22 cellular contexts compared by ENCODE assay signal in the genomic region with DNA sequence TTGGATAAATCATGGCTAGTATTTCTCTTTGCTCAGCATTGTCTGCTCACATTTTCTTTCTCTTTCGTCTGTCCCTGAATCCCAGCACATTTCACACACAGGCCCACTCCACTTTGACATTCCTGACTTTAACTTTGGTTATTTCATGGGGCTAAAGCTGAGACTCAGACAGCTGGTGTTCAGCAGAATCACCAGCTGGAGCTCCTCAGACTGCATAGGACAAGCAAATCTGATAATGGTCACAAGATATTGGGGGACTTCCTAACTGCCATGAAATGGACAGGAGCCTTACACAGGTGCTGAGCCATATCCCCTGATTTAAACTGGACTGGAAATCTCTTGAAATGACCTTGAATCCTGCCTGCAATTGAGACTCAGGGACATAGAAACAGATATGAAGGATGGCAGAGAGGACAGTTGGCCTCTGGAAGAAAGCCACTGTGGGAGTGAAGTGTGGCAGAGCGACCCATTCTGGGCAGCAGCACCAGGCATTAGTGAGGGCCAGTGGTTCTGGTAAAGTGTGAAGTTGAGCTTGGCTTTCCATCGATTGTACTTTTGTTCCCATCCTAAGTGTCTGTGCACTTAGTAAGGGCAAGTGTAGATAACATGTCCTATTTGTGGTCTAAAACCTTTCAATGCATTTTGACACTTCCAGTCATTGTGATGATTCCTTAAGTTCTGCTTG. TPM values are rescaled to one million over a fixed set of nuclear protein-coding genes. Genes with fewer than 3 reads are reported as not detected.
DNase-seq lines count a peak whose midpoint lies in the region; ATAC-seq and TF ChIP-seq lines count a peak whose summit lies in the region.
"Had no signal": no experiment of that assay in that cellular context is flagged by ENCODE, and none has a peak within 500 bp of the region (broad histone marks: within the 10 kb centered on the region; RNA-seq: fewer than 3 reads in every experiment).

No MANE protein-coding gene starts in this region.

- H3K14ac ChIP-seq in mesenchymal stem cell (ENCODE audit: low read length in 2 of 2), result no peak overlapping the region

- H3K36me3 ChIP-seq in heart right ventricle (no peaks in the 10 kb centered on the region), mesenchymal stem cell (ENCODE audit: control insufficient read depth in 1 of 2, insufficient read depth in 2 of 2, low read depth in 1 of 2, low read length in 2 of 2) (no peaks in the 10 kb centered on the region), ascending aorta (no peaks in the 10 kb centered on the region)
- H3K36me3 ChIP-seq: SJSA1 had no signal

- H3K36me3 Mint-ChIP-seq in T-cell, result no peaks in the 10 kb centered on the region
- H3K36me3 Mint-ChIP-seq: CD8-positive, alpha-beta T cell had no signal

- H3K23ac ChIP-seq in mesenchymal stem cell (ENCODE audit: low read length in 2 of 2), result no peak overlapping the region

- no peak overlapping the region for H3K4me3 Mint-ChIP-seq in T-cell
- H3K4me3 Mint-ChIP-seq: CD8-positive, alpha-beta T cell; GM23338 had no signal

- no peak overlapping the region for H3K4me2 ChIP-seq in mesenchymal stem cell (ENCODE audit: low read length, poor library complexity, severe bottlenecking)
- H3K4me2 ChIP-seq: GM23338 had no signal

- intact Hi-C loops in heart right ventricle (cut with DNase I), result no loop called here
- intact Hi-C loops in sciatic nerve (cut with DNase I), result no loop called here
- intact Hi-C loops in ascending aorta (cut with DNase I), result loop anchor here (10.0 kb wide), 1 partner anchor 644 kb away; no protein-coding TSS in a partner anchor

- no peak overlapping the region for H2BK15ac ChIP-seq in mesenchymal stem cell (ENCODE audit: low read depth, poor library complexity, severe bottlenecking)

- no peak overlapping the region for H3K4ac ChIP-seq in mesenchymal stem cell (ENCODE audit: low read depth in 1 of 2, low read length in 2 of 2)

- no peaks in the 10 kb centered on the region for H3K27me3 Mint-ChIP-seq in T-cell

- H3K9me3 Mint-ChIP-seq in T-cell, result no peaks in the 10 kb centered on the region
- H3K9me3 Mint-ChIP-seq: CD8-positive, alpha-beta T cell; GM23338 had no signal

- no peak overlapping the region for H2BK120ac ChIP-seq in mesenchymal stem cell (ENCODE audit: low read depth, low read length)

- POLR2A ChIA-PET in T-cell (lab: Charles Lee), result interaction anchor here in 1 of 2 donors (0.6 kb wide), 2 partner anchors 14 to 369 kb away, joined by 4 to 7 read pairs; no protein-coding TSS in a partner anchor

- peak overlapping the region; percentile 20 for H4K8ac ChIP-seq in mesenchymal stem cell (ENCODE audit: low read length)

- H2BK5ac ChIP-seq in mesenchymal stem cell (ENCODE audit: low read depth, low read length, poor library complexity, severe bottlenecking), result no peak overlapping the region

- DNase-seq in T-cell, result no peak
- no peak for DNase-seq in heart right ventricle
- no peak for DNase-seq in mesenchymal stem cell
- no peak for DNase-seq in sciatic nerve (ENCODE audit: low spot score)
- DNase-seq in amygdala (lab: John Stamatoyannopoulos, UW), result no peak
- no peak for DNase-seq in ascending aorta (ENCODE audit: low spot score in 2 of 2)
- DNase-seq: CD8-positive, alpha-beta T cell; DMS79 treated with DMSO at 0.1 percent for 48 hours; KBM-7; NCI-H1048; NCI-H146; NCI-H2081; NCI-H748 treated with DMSO at 0.1 percent for 48 hours; PC-3 had no signal

- CTCF ChIA-PET in T-cell (lab: Charles Lee), result no interaction called here

- no peak overlapping the region for H3K18ac ChIP-seq in mesenchymal stem cell (ENCODE audit: low read depth in 1 of 2, low read length in 2 of 2)

- H3K27ac Mint-ChIP-seq in T-cell, result peak overlapping the region; percentile 69 to 84
- H3K27ac Mint-ChIP-seq: CD8-positive, alpha-beta T cell; GM23338 had no signal

- H4K91ac ChIP-seq in mesenchymal stem cell (ENCODE audit: low read length), result no peak overlapping the region

- ATAC-seq in T-cell (replicated peaks in 1 of 4) (no peak), heart right ventricle (peak in 5 of 8 donors; percentile 23 to 94 (median 79)), sciatic nerve (no peak), HG03280 (IDR thresholded peaks at IDR 0.05; ENCODE audit: unreplicated experiment) (no peak)
- ATAC-seq: CD8-positive, alpha-beta T cell; GM23338; HCT116; PC-3 had no signal

- H3K27ac ChIP-seq in heart right ventricle, result peak overlapping the region in 9 of 10 donors; percentile 8 to 76 (median 53)
- no peak overlapping the region for H3K27ac ChIP-seq in mesenchymal stem cell (ENCODE audit: low read length, poor library complexity, severe bottlenecking)
- H3K27ac ChIP-seq in ascending aorta, result no peak overlapping the region
- H3K27ac ChIP-seq: RWPE1, SJSA1 had no signal

- H3K4me1 Mint-ChIP-seq in T-cell, result peaks cover 53 to 78% (median 72%) of the 10 kb centered on the region in 3 donors
- H3K4me1 Mint-ChIP-seq: GM23338 had no signal

- H3K79me1 ChIP-seq in mesenchymal stem cell (replicated peaks; ENCODE audit: low read length, poor library complexity, severe bottlenecking), result no peaks in the 10 kb centered on the region

- no peak overlapping the region for H3K9ac ChIP-seq in mesenchymal stem cell (ENCODE audit: low read length)

- no peak overlapping the region for H2AK5ac ChIP-seq in mesenchymal stem cell (ENCODE audit: low read length, severe bottlenecking)

- H3K9me3 ChIP-seq in heart right ventricle (no peaks in the 10 kb centered on the region), mesenchymal stem cell (ENCODE audit: control insufficient read depth, low read length) (no peaks in the 10 kb centered on the region), ascending aorta (no peaks in the 10 kb centered on the region)
- H3K9me3 ChIP-seq: SJSA1 had no signal

- TF ChIP-seq CTCF in heart right ventricle (IDR thresholded peaks at IDR 0.05) (no peak), ascending aorta (IDR thresholded peaks at IDR 0.05) (no peak)

- WGBS in heart right ventricle, 2 donors, result 52 to 64% methylated on average over 3 of the region's 3 CpGs
- WGBS in mesenchymal stem cell, result 78% methylated on average over 2 of the region's 3 CpGs

- H3K4me1 ChIP-seq in heart right ventricle (peaks cover 8 to 100% (median 49%) of the 10 kb centered on the region in 9 donors), mesenchymal stem cell (ENCODE audit: control insufficient read depth, insufficient read depth, low read depth, low read length) (no peaks in the 10 kb centered on the region), ascending aorta (peaks cover under 1 to 12% of the 10 kb centered on the region in 2 donors)

- H3K27me3 ChIP-seq in heart right ventricle, result no peaks in the 10 kb centered on the region
- H3K27me3 ChIP-seq in mesenchymal stem cell (ENCODE audit: control insufficient read depth in 1 of 2, insufficient read depth in 1 of 2, low read length in 2 of 2), result no peaks in the 10 kb centered on the region
- no peaks in the 10 kb centered on the region for H3K27me3 ChIP-seq in ascending aorta
- H3K27me3 ChIP-seq: SJSA1 had no signal

- H2BK12ac ChIP-seq in mesenchymal stem cell (ENCODE audit: low read length in 2 of 2), result peak overlapping the region in 1 of 2 experiments; percentile 4

- H2AFZ ChIP-seq in mesenchymal stem cell (ENCODE audit: low read depth, low read length), result no peak overlapping the region
- H2AFZ ChIP-seq: GM23338 had no signal

- H3K4me3 ChIP-seq in heart right ventricle (no peak overlapping the region), mesenchymal stem cell (ENCODE audit: insufficient read depth in 1 of 2, low read depth in 1 of 2, low read length in 2 of 2) (no peak overlapping the region), ascending aorta (no peak overlapping the region)
- H3K4me3 ChIP-seq: GM23338, SJSA1 had no signal

RNA-seq across cellular contexts. Expression of gene IFNGR1, which starts 10.0 kb away (rescaled TPM):
- total RNA-seq in T-cell (10 to 100 TPM; 23.6 to 42.4 (median 28.5) TPM), heart right ventricle (100 to 1,000 TPM in 3 of 10 donors, 10 to 100 TPM in 7; 55.8 to 132 (median 78.7) TPM), sciatic nerve (95.2 TPM), ascending aorta (47.7 TPM)
- polyA plus RNA-seq in heart right ventricle, result 100 to 1,000 TPM in 1 of 2 donors, 10 to 100 TPM in 1; 66.1 to 121 TPM
- polyA plus RNA-seq in mesenchymal stem cell (2013, experiment 1 of 2), result 41.2 TPM
- polyA plus RNA-seq in mesenchymal stem cell (2013, experiment 2 of 2), result 43.6 TPM

RNA-seq across cellular contexts. Expression of gene IL22RA2, which starts 55.8 kb away (rescaled TPM):
- not detected for total RNA-seq in T-cell
- total RNA-seq in heart right ventricle, result under 1 TPM in 1 of 10 donors, not detected in 9; 0.12 TPM
- not detected for polyA plus RNA-seq in heart right ventricle
- polyA plus RNA-seq in mesenchymal stem cell (2013, experiment 1 of 2), result not detected
- not detected for polyA plus RNA-seq in mesenchymal stem cell (2013, experiment 2 of 2)
- not detected for total RNA-seq in sciatic nerve
- total RNA-seq in ascending aorta, result not detected
- total RNA-seq: CD8-positive, alpha-beta T cell; GM23338; NCI-H460; PC-3; SJSA1 had no signal
- polyA plus RNA-seq: AG04450, BJ, GM23338 had no signal

Comparison
In these comparisons a context has a peak if more than half of its experiments do, and no peak if none do; other contexts are left out.
1. ATAC-seq: peak in heart right ventricle (5 of 8); none in T-cell (0 of 4), sciatic nerve (single experiment) and HG03280 (single experiment).
2. H3K27ac ChIP-seq: peak in heart right ventricle (9 of 10); none in mesenchymal stem cell (single experiment) and ascending aorta (0 of 2).